36 cellular contexts compared by ENCODE assay signal in genomic region chr1:22833699-22834098, GRCh38.
"Had no signal": no experiment of that assay in that cellular context is flagged by ENCODE, and none has a peak within 500 bp of the region (broad histone marks: within the 10 kb centered on the region; RNA-seq: fewer than 3 reads in every experiment).

No MANE protein-coding gene starts in this region.

- H3K4me1 Mint-ChIP-seq: activated B cell treated with CpG ODN at 0.5 μM for 24 hours; activated CD4-positive, alpha-beta T cell treated with anti-CD3 and anti-CD28 coated beads, Interleukin-2, amount 10 ng/mL, durations not matched to agents 24 days and 14 days; activated CD8-positive, alpha-beta memory T cell treated with anti-CD3 and anti-CD28 coated beads, Interleukin-2, amount 10 ng/mL, durations not matched to agents 7 days and 5 days; activated naive CD8-positive, alpha-beta T cell treated with anti-CD3 and anti-CD28 coated beads for 36 hours; activated naive CD8-positive, alpha-beta T cell treated with anti-CD3 and anti-CD28 coated beads, Interleukin-2, amount 50 U/mL, for 24 hours; T-helper 17 cell had no signal

- H3K27me3 ChIP-seq: adrenal gland, body of pancreas, breast epithelium, cardiac muscle cell, colonic mucosa, heart right ventricle, hepatocyte had no signal

- H3K36me3 Mint-ChIP-seq: activated CD4-positive, alpha-beta memory T cell treated with anti-CD3 and anti-CD28 coated beads for 36 hours; activated CD8-positive, alpha-beta memory T cell treated with anti-CD3 and anti-CD28 coated beads, Interleukin-2, amount 10 ng/mL, durations not matched to agents 7 days and 5 days; activated naive CD8-positive, alpha-beta T cell treated with anti-CD3 and anti-CD28 coated beads for 36 hours had no signal

- H3K36me3 ChIP-seq: adrenal gland, breast epithelium, cardiac muscle cell, colonic mucosa, gastroesophageal sphincter, heart right ventricle, WERI-Rb-1 had no signal

- H3K27ac ChIP-seq: adrenal gland, body of pancreas, breast epithelium, colonic mucosa, gastroesophageal sphincter, heart right ventricle, hepatocyte, WERI-Rb-1 had no signal

- H3K27ac Mint-ChIP-seq: activated B cell treated with CpG ODN at 0.5 μM for 24 hours; activated CD4-positive, alpha-beta memory T cell treated with anti-CD3 and anti-CD28 coated beads for 36 hours; activated CD4-positive, alpha-beta T cell treated with anti-CD3 and anti-CD28 coated beads, Interleukin-2, amount 10 ng/mL, durations not matched to agents 24 days and 14 days; activated CD8-positive, alpha-beta memory T cell treated with anti-CD3 and anti-CD28 coated beads, Interleukin-2, amount 10 ng/mL, durations not matched to agents 7 days and 5 days; activated CD8-positive, alpha-beta T cell treated with anti-CD3 and anti-CD28 coated beads, Interleukin-2, amount 10 ng/mL, durations not matched to agents 7 days and 5 days; activated naive CD8-positive, alpha-beta T cell treated with anti-CD3 and anti-CD28 coated beads for 36 hours; activated naive CD8-positive, alpha-beta T cell treated with anti-CD3 and anti-CD28 coated beads, Interleukin-2, amount 50 U/mL, for 24 hours; activated T-cell treated with anti-CD3 and anti-CD28 coated beads, Interleukin-2, amount 50 U/mL, for 24 hours; activated T-cell treated with anti-CD3 and anti-CD28 coated beads, Interleukin-2, amount 50 U/mL, for 72 hours; endodermal cell; T-helper 17 cell; T-helper 2 cell treated with Interferon-gamma antibody and Interleukin-4, amounts not matched to agents 5 μg/mL and 100 μg/mL, for 36 hours had no signal

- H3K9me3 Mint-ChIP-seq: activated B cell treated with CpG ODN at 0.5 μM for 24 hours; activated CD4-positive, alpha-beta memory T cell treated with anti-CD3 and anti-CD28 coated beads for 36 hours; activated CD4-positive, alpha-beta T cell treated with anti-CD3 and anti-CD28 coated beads, Interleukin-2, amount 10 ng/mL, durations not matched to agents 24 days and 14 days; activated naive CD8-positive, alpha-beta T cell treated with anti-CD3 and anti-CD28 coated beads for 36 hours; activated naive CD8-positive, alpha-beta T cell treated with anti-CD3 and anti-CD28 coated beads, Interleukin-2, amount 50 U/mL, for 24 hours; activated T-cell treated with anti-CD3 and anti-CD28 coated beads, Interleukin-2, amount 50 U/mL, for 24 hours; activated T-cell treated with anti-CD3 and anti-CD28 coated beads, Interleukin-2, amount 50 U/mL, for 72 hours; endodermal cell; T-helper 2 cell treated with Interferon-gamma antibody and Interleukin-4, amounts not matched to agents 5 μg/mL and 100 μg/mL, for 36 hours had no signal

- H3K4me1 ChIP-seq: breast epithelium, colonic mucosa, gastroesophageal sphincter had no signal

- H3K4me3 ChIP-seq: adrenal gland, body of pancreas, breast epithelium, cardiac muscle cell, colonic mucosa, gastroesophageal sphincter, heart right ventricle, hepatocyte had no signal

- DNase-seq: activated B cell treated with CpG ODN at 0.5 μM for 24 hours; activated CD4-positive, alpha-beta memory T cell treated with anti-CD3 and anti-CD28 coated beads for 36 hours; activated CD4-positive, alpha-beta T cell treated with anti-CD3 and anti-CD28 coated beads, Interleukin-2, amount 10 ng/mL, durations not matched to agents 24 days and 14 days; activated CD8-positive, alpha-beta memory T cell treated with anti-CD3 and anti-CD28 coated beads, Interleukin-2, amount 10 ng/mL, durations not matched to agents 7 days and 5 days; activated CD8-positive, alpha-beta memory T cell treated with anti-CD3 and anti-CD28 coated beads, Interleukin-2, amount 50 U/mL, for 4 hours; activated CD8-positive, alpha-beta T cell treated with anti-CD3 and anti-CD28 coated beads, Interleukin-2, amount 10 ng/mL, durations not matched to agents 7 days and 5 days; activated gamma-delta T cell; activated naive CD4-positive, alpha-beta T cell; activated naive CD4-positive, alpha-beta T cell treated with anti-CD3 and anti-CD28 coated beads, Interleukin-2, amount 50 U/mL, for 16 hours; activated naive CD8-positive, alpha-beta T cell treated with anti-CD3 and anti-CD28 coated beads for 36 hours; activated naive CD8-positive, alpha-beta T cell treated with anti-CD3 and anti-CD28 coated beads, Interleukin-2, amount 50 U/mL, for 24 hours; activated T-cell treated with anti-CD3 and anti-CD28 coated beads for 4 hours; activated T-cell treated with anti-CD3 and anti-CD28 coated beads, Interleukin-2, amount 50 U/mL, for 24 hours; activated T-cell treated with anti-CD3 and anti-CD28 coated beads, Interleukin-2, amount 50 U/mL, for 72 hours; adrenal gland; amygdala; aorta; body of pancreas; central memory CD4-positive, alpha-beta T cell; cerebellar nuclear complex; colonic mucosa; effector memory CD4-positive, alpha-beta T cell; endodermal cell; foreskin fibroblast; heart right ventricle; T-helper 1 cell; T-helper 17 cell; T1000; WERI-Rb-1 had no signal

- ATAC-seq: activated CD4-positive, CD25-positive, alpha-beta regulatory T cell treated with anti-CD3 and anti-CD28 coated beads, Interleukin-2, amount 50 U/mL, for 24 hours; activated CD8-positive, alpha-beta memory T cell treated with anti-CD3 and anti-CD28 coated beads, Interleukin-2, amount 10 ng/mL, durations not matched to agents 7 days and 5 days; activated CD8-positive, alpha-beta T cell treated with anti-CD3 and anti-CD28 coated beads, Interleukin-2, amount 10 ng/mL, durations not matched to agents 7 days and 5 days; activated naive CD8-positive, alpha-beta T cell treated with anti-CD3 and anti-CD28 coated beads, Interleukin-2, amount 50 U/mL, for 24 hours; activated T-cell treated with anti-CD3 and anti-CD28 coated beads, Interleukin-2, amount 50 U/mL, for 72 hours; body of pancreas; esophagus mucosa; gastroesophageal sphincter; heart right ventricle; T-helper 17 cell had no signal

- H3K27me3 Mint-ChIP-seq: activated CD4-positive, alpha-beta T cell treated with anti-CD3 and anti-CD28 coated beads, Interleukin-2, amount 10 ng/mL, durations not matched to agents 24 days and 14 days had no signal

- H3K9me3 ChIP-seq: adrenal gland, body of pancreas, breast epithelium, colonic mucosa, gastroesophageal sphincter, heart right ventricle had no signal

- H2AFZ ChIP-seq: hepatocyte had no signal

- H3K4me3 Mint-ChIP-seq: activated B cell treated with CpG ODN at 0.5 μM for 24 hours; activated CD4-positive, alpha-beta memory T cell treated with anti-CD3 and anti-CD28 coated beads for 36 hours; activated CD4-positive, alpha-beta T cell treated with anti-CD3 and anti-CD28 coated beads, Interleukin-2, amount 10 ng/mL, durations not matched to agents 24 days and 14 days; activated CD8-positive, alpha-beta memory T cell treated with anti-CD3 and anti-CD28 coated beads, Interleukin-2, amount 10 ng/mL, durations not matched to agents 7 days and 5 days; activated CD8-positive, alpha-beta T cell treated with anti-CD3 and anti-CD28 coated beads, Interleukin-2, amount 10 ng/mL, durations not matched to agents 7 days and 5 days; activated naive CD8-positive, alpha-beta T cell treated with anti-CD3 and anti-CD28 coated beads for 36 hours; activated naive CD8-positive, alpha-beta T cell treated with anti-CD3 and anti-CD28 coated beads, Interleukin-2, amount 50 U/mL, for 24 hours; activated T-cell treated with anti-CD3 and anti-CD28 coated beads, Interleukin-2, amount 50 U/mL, for 24 hours; activated T-cell treated with anti-CD3 and anti-CD28 coated beads, Interleukin-2, amount 50 U/mL, for 72 hours; endodermal cell; T-helper 17 cell; T-helper 2 cell treated with Interferon-gamma antibody and Interleukin-4, amounts not matched to agents 5 μg/mL and 100 μg/mL, for 36 hours had no signal

- H3K4me2 ChIP-seq: hepatocyte had no signal

- H3K79me2 ChIP-seq: hepatocyte had no signal
